8 cellular contexts compared by ENCODE assay signal in the genomic region with DNA sequence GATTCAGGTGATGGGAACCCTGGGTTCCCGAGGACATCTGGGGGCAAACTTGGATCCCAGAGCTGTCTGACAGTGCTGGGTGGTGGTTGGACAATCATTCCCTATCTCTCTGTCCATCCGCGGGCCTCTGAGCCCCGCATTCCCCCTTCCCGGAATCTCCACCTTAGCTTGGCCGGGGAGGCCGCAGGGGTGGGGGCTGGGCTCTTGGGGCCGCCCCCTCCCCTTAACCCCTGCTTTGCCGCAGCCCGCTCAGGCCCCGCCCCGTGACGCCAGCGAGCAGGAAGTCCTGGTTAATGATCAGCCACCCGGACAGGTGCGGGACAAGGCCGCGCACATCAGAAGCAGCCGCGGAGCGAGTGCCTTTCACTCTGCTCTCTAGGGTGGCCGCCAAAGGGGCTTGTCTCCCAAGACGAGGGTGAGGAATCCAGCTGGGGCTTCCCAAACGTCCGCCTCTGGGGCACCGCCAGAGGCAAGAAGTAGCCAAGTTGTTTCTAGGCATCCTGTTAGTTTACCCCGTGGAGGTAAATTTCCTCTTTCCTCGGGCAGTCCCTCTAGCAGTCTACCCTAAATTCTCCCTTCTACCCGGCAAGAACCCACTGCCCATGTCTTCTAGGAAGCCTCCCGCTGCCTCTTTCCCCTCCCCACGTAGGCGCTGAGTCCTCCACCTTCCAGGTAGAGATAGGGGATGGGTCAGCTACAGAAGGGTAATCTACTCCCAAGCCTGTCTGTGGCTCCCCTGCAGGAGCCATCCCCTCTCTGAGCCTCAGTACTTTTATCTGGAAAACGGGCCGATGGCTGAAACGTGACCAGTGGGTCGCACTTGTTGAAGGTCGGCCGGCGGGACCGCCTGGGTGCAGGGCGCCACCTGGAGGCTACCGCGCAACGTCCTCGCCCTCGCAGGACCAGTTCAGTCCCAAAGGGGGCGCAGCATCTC. TPM values are rescaled to one million over a fixed set of nuclear protein-coding genes. Genes with fewer than 3 reads are reported as not detected.
DNase-seq lines count a peak whose midpoint lies in the region; ATAC-seq, FAIRE-seq and TF ChIP-seq lines count a peak whose summit lies in the region.

No MANE protein-coding gene starts in this region.

- peak overlapping the region; percentile 73 for H3K27ac Mint-ChIP-seq in activated T-helper 17 cell treated with anti-CD3 and anti-CD28 coated beads, Interleukin-2, amount 50 U/mL, for 72 hours
- peak overlapping the region; percentile 60 for H3K27ac Mint-ChIP-seq in nephron progenitor cell

- peak overlapping the region; percentile 79 for H3K4me3 Mint-ChIP-seq in activated T-helper 17 cell treated with anti-CD3 and anti-CD28 coated beads, Interleukin-2, amount 50 U/mL, for 72 hours
- H3K4me3 Mint-ChIP-seq in nephron progenitor cell, result peak overlapping the region; percentile 77

- peak; percentile 100 for TF ChIP-seq CTCF in fibroblast of the aortic adventitia (IDR thresholded peaks at IDR 0.05; ENCODE audit: insufficient read depth, low read length)
- peak; percentile 84 for TF ChIP-seq CTCF in nephron progenitor cell (IDR thresholded peaks at IDR 0.05)

- H3K9me3 Mint-ChIP-seq in activated T-helper 17 cell treated with anti-CD3 and anti-CD28 coated beads, Interleukin-2, amount 50 U/mL, for 72 hours, result no peaks in the 10 kb centered on the region
- H3K9me3 Mint-ChIP-seq in nephron progenitor cell, result no peaks in the 10 kb centered on the region

- peak; percentile 25 for ATAC-seq in activated T-helper 17 cell treated with anti-CD3 and anti-CD28 coated beads, Interleukin-2, amount 50 U/mL, for 72 hours (replicated peaks)
- no peak for ATAC-seq in GM19328 (IDR thresholded peaks at IDR 0.05; ENCODE audit: unreplicated experiment)

- H3K27me3 Mint-ChIP-seq in activated T-helper 17 cell treated with anti-CD3 and anti-CD28 coated beads, Interleukin-2, amount 50 U/mL, for 72 hours, result peaks cover 7% of the 10 kb centered on the region
- peaks cover 4% of the 10 kb centered on the region for H3K27me3 Mint-ChIP-seq in nephron progenitor cell (ENCODE audit: low read depth, poor library complexity)

- peak in 73 of 76 experiments; percentile 39 to 92 (median 83) for DNase-seq in HUDEP-2 (lab: John Stamatoyannopoulos, UW; ENCODE audit: unreplicated experiment in 76 of 76)
- peak; percentile 55 for DNase-seq in RPMI7951 (ENCODE audit: low read depth)
- DNase-seq in fibroblast of the aortic adventitia (ENCODE audit: low read depth), result peak; percentile 86
- peak; percentile 87 for DNase-seq in nephron progenitor cell
- peak; percentile 76 for DNase-seq in stimulated activated naive CD4-positive, alpha-beta T cell treated with Interleukin-2 at 50 U/mL for 16 hours (lab: John Stamatoyannopoulos, UW)

- FAIRE-seq in G401.6 (lab: Jason Lieb, UNC), result peak; percentile 3

- H3K36me3 Mint-ChIP-seq in activated T-helper 17 cell treated with anti-CD3 and anti-CD28 coated beads, Interleukin-2, amount 50 U/mL, for 72 hours (ENCODE audit: low read depth), result peaks cover 15% of the 10 kb centered on the region
- H3K36me3 Mint-ChIP-seq in nephron progenitor cell (ENCODE audit: low read depth), result peaks cover 5% of the 10 kb centered on the region

- peak overlapping the region; percentile 45 for H3K4me3 ChIP-seq in fibroblast of the aortic adventitia (ENCODE audit: low read depth, low read length)

- peaks cover 21% of the 10 kb centered on the region for H3K4me1 Mint-ChIP-seq in activated T-helper 17 cell treated with anti-CD3 and anti-CD28 coated beads, Interleukin-2, amount 50 U/mL, for 72 hours
- peaks cover 44% of the 10 kb centered on the region for H3K4me1 Mint-ChIP-seq in nephron progenitor cell

RNA-seq across cellular contexts. Expression of a gene that starts 3.0 kb away (rescaled TPM):
- total RNA-seq in RPMI7951 (2014; rRNA removed; shearing (Covaris generic)), result 12.1 and 19.4 TPM in 2 replicates
- total RNA-seq in activated T-helper 17 cell treated with anti-CD3 and anti-CD28 coated beads, Interleukin-2, amount 50 U/mL, for 72 hours, result 10 to 100 TPM; 13.5 to 16.4 TPM
- total RNA-seq in fibroblast of the aortic adventitia (ENCODE audit: low replicate concordance), result 21.3 and 25.7 TPM in 2 replicates

RNA-seq across cellular contexts. Expression of a gene that starts 18.8 kb away (rescaled TPM):
- total RNA-seq in RPMI7951 (2014; rRNA removed; shearing (Covaris generic)), result not detected in 2 replicates
- total RNA-seq in activated T-helper 17 cell treated with anti-CD3 and anti-CD28 coated beads, Interleukin-2, amount 50 U/mL, for 72 hours, result 1 to 10 TPM in 1 of 2 donors, under 1 TPM in 1; 0.32 to 1.9 TPM
- total RNA-seq in fibroblast of the aortic adventitia (ENCODE audit: low replicate concordance), result not detected in 2 replicates

RNA-seq across cellular contexts. Expression of a gene that starts 19.5 kb away (rescaled TPM):
- 0.88 and 1.1 TPM in 2 replicates for total RNA-seq in RPMI7951 (2014; rRNA removed; shearing (Covaris generic))
- total RNA-seq in activated T-helper 17 cell treated with anti-CD3 and anti-CD28 coated beads, Interleukin-2, amount 50 U/mL, for 72 hours, result 1 to 10 TPM; 7.4 to 7.6 TPM
- 0.33 and 2.4 TPM in 2 replicates for total RNA-seq in fibroblast of the aortic adventitia (ENCODE audit: low replicate concordance)

RNA-seq across cellular contexts. Expression of a gene that starts 20.0 kb away (rescaled TPM):
- total RNA-seq in RPMI7951 (2014; rRNA removed; shearing (Covaris generic)), result 27.8 and 33.0 TPM in 2 replicates
- 100 to 1,000 TPM in 1 of 2 donors, 10 to 100 TPM in 1; 98.2 to 122 TPM for total RNA-seq in activated T-helper 17 cell treated with anti-CD3 and anti-CD28 coated beads, Interleukin-2, amount 50 U/mL, for 72 hours
- 21.3 and 38.1 TPM in 2 replicates for total RNA-seq in fibroblast of the aortic adventitia (ENCODE audit: low replicate concordance)

RNA-seq across cellular contexts. Expression of a gene that starts 31.7 kb away (rescaled TPM):
- not detected in 2 replicates for total RNA-seq in RPMI7951 (2014; rRNA removed; shearing (Covaris generic))
- total RNA-seq in activated T-helper 17 cell treated with anti-CD3 and anti-CD28 coated beads, Interleukin-2, amount 50 U/mL, for 72 hours, result not detected
- total RNA-seq in fibroblast of the aortic adventitia (ENCODE audit: low replicate concordance), result not detected in 2 replicates
